ENCODE assay signal across 15 cellular contexts in the genomic region with DNA sequence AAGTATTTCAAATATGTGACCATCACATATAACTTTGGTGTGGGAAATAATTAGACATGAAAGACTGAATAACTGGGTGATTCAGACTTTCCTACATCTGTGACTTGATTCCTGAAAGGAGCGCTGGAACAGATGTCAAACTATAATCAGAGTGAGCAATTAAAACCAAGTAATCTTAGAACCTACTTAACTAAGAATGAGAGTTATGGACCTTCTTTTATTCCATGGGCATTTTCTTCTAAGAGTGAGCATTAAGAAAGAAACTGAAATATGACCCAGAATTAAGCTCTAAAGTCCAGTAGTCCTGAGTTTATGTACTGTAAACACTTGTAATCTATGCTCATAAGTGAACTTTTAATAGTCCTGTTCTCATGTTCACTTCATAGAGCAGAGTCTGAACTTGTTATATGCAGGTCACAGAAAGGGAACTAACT.
DNase-seq lines count a peak whose midpoint lies in the region; ATAC-seq, FAIRE-seq and TF ChIP-seq lines count a peak whose summit lies in the region.
"Had no signal": no experiment of that assay in that cellular context is flagged by ENCODE, and none has a peak within 500 bp of the region (broad histone marks: within the 10 kb centered on the region; RNA-seq: fewer than 3 reads in every experiment).

No MANE protein-coding gene starts in this region.

- H3K18ac ChIP-seq in mesenchymal stem cell (ENCODE audit: low read depth in 1 of 2, low read length in 2 of 2): no peak overlapping the region

- no peak overlapping the region for H3K4me3 Mint-ChIP-seq in chondrocyte (ENCODE audit: unreplicated experiment)
- no peak overlapping the region for H3K4me3 Mint-ChIP-seq in activated naive CD4-positive, alpha-beta T cell treated with anti-CD3 and anti-CD28 coated beads for 36 hours
- H3K4me3 Mint-ChIP-seq: activated naive CD8-positive, alpha-beta T cell; CD4-positive, alpha-beta memory T cell; endodermal cell; nephron had no signal

- no peak for ATAC-seq in GM19467 (IDR thresholded peaks at IDR 0.05; ENCODE audit: unreplicated experiment)

- peaks cover 41% of the 10 kb centered on the region for H3K4me1 Mint-ChIP-seq in chondrocyte (ENCODE audit: low read depth)
- H3K4me1 Mint-ChIP-seq in activated naive CD4-positive, alpha-beta T cell treated with anti-CD3 and anti-CD28 coated beads for 36 hours (ENCODE audit: low read depth): peaks cover 16% of the 10 kb centered on the region

- CTCF ChIA-PET in activated naive CD4-positive, alpha-beta T cell treated with anti-CD3 and anti-CD28 coated beads for 36 hours (lab: Charles Lee): no interaction called here

- H3K27ac Mint-ChIP-seq in chondrocyte (ENCODE audit: unreplicated experiment): peak overlapping the region; percentile 65
- no peak overlapping the region for H3K27ac Mint-ChIP-seq in activated naive CD4-positive, alpha-beta T cell treated with anti-CD3 and anti-CD28 coated beads for 36 hours
- H3K27ac Mint-ChIP-seq: activated naive CD8-positive, alpha-beta T cell; CD4-positive, alpha-beta memory T cell; endodermal cell; nephron had no signal

- peak overlapping the region; percentile 68 for H3K27ac ChIP-seq in mesenchymal stem cell (ENCODE audit: low read length, poor library complexity, severe bottlenecking)
- no peak overlapping the region for H3K27ac ChIP-seq in adrenal gland
- no peak overlapping the region for H3K27ac ChIP-seq in kidney (ENCODE audit: low read depth in 2 of 2, low read length in 2 of 2)

- H3K4me3 ChIP-seq in AG10803 (ENCODE audit: low read length) (no peak overlapping the region), HFF-Myc (replicated peaks; ENCODE audit: low read depth, low read length) (no peak overlapping the region), mesenchymal stem cell (ENCODE audit: insufficient read depth in 1 of 2, low read depth in 1 of 2, low read length in 2 of 2) (no peak overlapping the region), adrenal gland (no peak overlapping the region), kidney (ENCODE audit: low read length in 2 of 2) (no peak overlapping the region)

- no peak overlapping the region for H2BK12ac ChIP-seq in mesenchymal stem cell (ENCODE audit: low read length in 2 of 2)

- TF ChIP-seq POLR2A in adrenal gland (IDR thresholded peaks at IDR 0.05): no peak

- TF ChIP-seq CTCF in AG10803 (conservative IDR thresholded peaks at IDR 0.05; ENCODE audit: low read length): no peak
- no peak for TF ChIP-seq CTCF in HFF-Myc (IDR thresholded peaks at IDR 0.05; ENCODE audit: low read depth, low read length, missing control alignments)
- TF ChIP-seq CTCF in chondrocyte (IDR thresholded peaks at IDR 0.05): no peak
- TF ChIP-seq CTCF in adrenal gland (IDR thresholded peaks at IDR 0.05): no peak
- TF ChIP-seq CTCF in kidney (IDR thresholded peaks at IDR 0.05; ENCODE audit: borderline replicate concordance, extremely low read depth, insufficient read depth): no peak

- no peaks in the 10 kb centered on the region for H3K36me3 Mint-ChIP-seq in chondrocyte (ENCODE audit: low read depth)
- no peaks in the 10 kb centered on the region for H3K36me3 Mint-ChIP-seq in activated naive CD4-positive, alpha-beta T cell treated with anti-CD3 and anti-CD28 coated beads for 36 hours (ENCODE audit: low read depth)

- H4K91ac ChIP-seq in mesenchymal stem cell (ENCODE audit: low read length): no peak overlapping the region

- no peak for FAIRE-seq in kidney (lab: Jason Lieb, UNC)
- FAIRE-seq: H1 had no signal

- no peak overlapping the region for H4K8ac ChIP-seq in mesenchymal stem cell (ENCODE audit: low read length)

- H3K9me3 ChIP-seq in mesenchymal stem cell (ENCODE audit: control insufficient read depth, low read length) (no peaks in the 10 kb centered on the region), adrenal gland (replicated peaks in 1 of 3) (no peaks in the 10 kb centered on the region), kidney (ENCODE audit: control insufficient read depth in 1 of 2, low read length in 2 of 2) (no peaks in the 10 kb centered on the region)

- H3K4ac ChIP-seq in mesenchymal stem cell (ENCODE audit: low read depth in 1 of 2, low read length in 2 of 2): no peak overlapping the region

- H2AK5ac ChIP-seq in mesenchymal stem cell (ENCODE audit: low read length, severe bottlenecking): no peak overlapping the region

- H3K4me1 ChIP-seq in mesenchymal stem cell (ENCODE audit: control insufficient read depth, insufficient read depth, low read depth, low read length): peaks cover 6% of the 10 kb centered on the region
- peaks cover 0 to 9% of the 10 kb centered on the region in 2 donors for H3K4me1 ChIP-seq in adrenal gland (replicated peaks in 1 of 2)
- no peaks in the 10 kb centered on the region for H3K4me1 ChIP-seq in kidney (ENCODE audit: control insufficient read depth in 1 of 2, insufficient read depth in 1 of 2, low read depth in 1 of 2, low read length in 2 of 2)

- no peak overlapping the region for H3K4me2 ChIP-seq in mesenchymal stem cell (ENCODE audit: low read length, poor library complexity, severe bottlenecking)

- peaks cover 14% of the 10 kb centered on the region for H3K79me1 ChIP-seq in mesenchymal stem cell (replicated peaks; ENCODE audit: low read length, poor library complexity, severe bottlenecking)

- H3K27me3 Mint-ChIP-seq in chondrocyte (ENCODE audit: low read depth): no peaks in the 10 kb centered on the region
- H3K27me3 Mint-ChIP-seq in activated naive CD4-positive, alpha-beta T cell treated with anti-CD3 and anti-CD28 coated beads for 36 hours (ENCODE audit: low read depth): no peaks in the 10 kb centered on the region
- H3K27me3 Mint-ChIP-seq: activated naive CD8-positive, alpha-beta T cell; CD4-positive, alpha-beta memory T cell had no signal

- intact Hi-C loops in activated naive CD4-positive, alpha-beta T cell treated with anti-CD3 and anti-CD28 coated beads for 36 hours (cut with micrococcal nuclease): no loop called here
- intact Hi-C loops in adrenal gland (cut with DNase I) (no loop called here), kidney (cut with DNase I) (no loop called here)

- H3K9ac ChIP-seq in mesenchymal stem cell (ENCODE audit: low read length) (no peak overlapping the region), kidney (ENCODE audit: low read length in 2 of 2) (no peak overlapping the region)

- DNase-seq in AG10803 (ENCODE audit: low read depth): peak; percentile 82
- DNase-seq in HFF-Myc (ENCODE audit: extremely low read depth, low read depth): peak; percentile 45
- no peak for DNase-seq in chondrocyte (ENCODE audit: low spot score)
- DNase-seq in mesenchymal stem cell: peak; percentile 75
- DNase-seq in activated naive CD4-positive, alpha-beta T cell treated with anti-CD3 and anti-CD28 coated beads for 36 hours: no peak
- DNase-seq in adrenal gland: no peak
- no peak for DNase-seq in kidney
- DNase-seq: activated CD8-positive, alpha-beta memory T cell treated with anti-CD3 and anti-CD28 coated beads for 24 hours; CD4-positive, alpha-beta memory T cell; endodermal cell; NCI-H2029 had no signal

- H2BK120ac ChIP-seq in mesenchymal stem cell (ENCODE audit: low read depth, low read length): no peak overlapping the region

- no CpG with 5 or more reads among the region's 1 CpG for WGBS in mesenchymal stem cell
- WGBS in adrenal gland, 4 donors: 64 to 83% (median 79%) methylated on average over 1 of the region's 1 CpG

- H2AFZ ChIP-seq in mesenchymal stem cell (ENCODE audit: low read depth, low read length): no peak overlapping the region

- H3K36me3 ChIP-seq in mesenchymal stem cell (ENCODE audit: control insufficient read depth in 1 of 2, insufficient read depth in 2 of 2, low read depth in 1 of 2, low read length in 2 of 2) (no peaks in the 10 kb centered on the region), adrenal gland (replicated peaks in 1 of 2) (no peaks in the 10 kb centered on the region), kidney (ENCODE audit: control insufficient read depth in 1 of 2, insufficient read depth in 2 of 2, low read length in 2 of 2) (no peaks in the 10 kb centered on the region)

- H3K9me3 Mint-ChIP-seq in chondrocyte (ENCODE audit: low read depth): no peaks in the 10 kb centered on the region
- H3K9me3 Mint-ChIP-seq in activated naive CD4-positive, alpha-beta T cell treated with anti-CD3 and anti-CD28 coated beads for 36 hours: no peaks in the 10 kb centered on the region
- H3K9me3 Mint-ChIP-seq: endodermal cell, nephron had no signal

- H3K27me3 ChIP-seq in mesenchymal stem cell (ENCODE audit: control insufficient read depth in 1 of 2, insufficient read depth in 1 of 2, low read length in 2 of 2) (no peaks in the 10 kb centered on the region), adrenal gland (no peaks in the 10 kb centered on the region)

- no peak overlapping the region for H3K14ac ChIP-seq in mesenchymal stem cell (ENCODE audit: low read length in 2 of 2)

- no peak overlapping the region for H2BK15ac ChIP-seq in mesenchymal stem cell (ENCODE audit: low read depth, poor library complexity, severe bottlenecking)

- H2BK5ac ChIP-seq in mesenchymal stem cell (ENCODE audit: low read depth, low read length, poor library complexity, severe bottlenecking): no peak overlapping the region

- no peak overlapping the region for H3K23ac ChIP-seq in mesenchymal stem cell (ENCODE audit: low read length in 2 of 2)

Comparison
In these comparisons a context has a peak if more than half of its experiments do, and no peak if none do; other contexts are left out.
1. DNase-seq: peak in AG10803 (single experiment), HFF-Myc (single experiment) and mesenchymal stem cell (single experiment); none in chondrocyte (single experiment), activated naive CD4-positive, alpha-beta T cell treated with anti-CD3 and anti-CD28 coated beads for 36 hours (single experiment), adrenal gland (0 of 7) and kidney (single experiment).